In genomic region chrX:155334486-155335316, GRCh38 we compare ENCODE assay signal across 8 cellular contexts. TPM values are rescaled to one million over a fixed set of nuclear protein-coding genes. Genes with fewer than 3 reads are reported as not detected.
DNase-seq lines count a peak whose midpoint lies in the region; ATAC-seq and TF ChIP-seq lines count a peak whose summit lies in the region.

CLIC2 (minus strand) TSS chrX:155334614; CDS start chrX:155334427, 187 bp downstream.

- H3K4me3 ChIP-seq in adrenal gland, result peak within 1 kb of the TSS in 1 of 4 donors; percentile 44
- H3K4me3 ChIP-seq in left lung, result peak within 1 kb of the TSS; percentile 16 to 40
- no peak within 1 kb of the TSS for H3K4me3 ChIP-seq in BE2C (ENCODE audit: low read depth, low read length)

- H3K27me3 Mint-ChIP-seq in endothelial cell (ENCODE audit: unreplicated experiment), result no peaks in the 10 kb centered on the region

- H3K27ac Mint-ChIP-seq in endothelial cell (ENCODE audit: unreplicated experiment), result no peak within 1 kb of the TSS
- H3K27ac Mint-ChIP-seq in stimulated activated effector memory CD8-positive, alpha-beta T cell treated with anti-CD3 and anti-CD28 coated beads, Interleukin-12 subunit alpha, Interleukin-12 subunit beta, amount 100 ng/mL, for 72 hours, result no peak within 1 kb of the TSS

- no peaks in the 10 kb centered on the region for H3K36me3 Mint-ChIP-seq in endothelial cell (ENCODE audit: low read depth, unreplicated experiment)
- H3K36me3 Mint-ChIP-seq in stimulated activated effector memory CD8-positive, alpha-beta T cell treated with anti-CD3 and anti-CD28 coated beads, Interleukin-12 subunit alpha, Interleukin-12 subunit beta, amount 100 ng/mL, for 72 hours, result no peaks in the 10 kb centered on the region

- no peaks in the 10 kb centered on the region for H3K4me1 ChIP-seq in adrenal gland (replicated peaks in 1 of 2)
- H3K4me1 ChIP-seq in left lung, result peaks cover 0 to 6% of the 10 kb centered on the region in 2 donors
- no peaks in the 10 kb centered on the region for H3K4me1 ChIP-seq in BE2C

- H3K9me3 Mint-ChIP-seq in endothelial cell (ENCODE audit: unreplicated experiment), result no peaks in the 10 kb centered on the region
- H3K9me3 Mint-ChIP-seq in stimulated activated effector memory CD8-positive, alpha-beta T cell treated with anti-CD3 and anti-CD28 coated beads, Interleukin-12 subunit alpha, Interleukin-12 subunit beta, amount 100 ng/mL, for 72 hours, result no peaks in the 10 kb centered on the region

- no peak for TF ChIP-seq POLR2A in adrenal gland (IDR thresholded peaks at IDR 0.05)

- H3K36me3 ChIP-seq in adrenal gland (replicated peaks in 1 of 2) (no peaks in the 10 kb centered on the region), left lung (no peaks in the 10 kb centered on the region), BE2C (no peaks in the 10 kb centered on the region)

- DNase-seq in adrenal gland, result peak in 5 of 7 donors; percentile 9 to 69 (median 30)
- DNase-seq in left lung, result peak in 1 of 2 donors; percentile 63
- no peak for DNase-seq in BE2C
- no peak for DNase-seq in endothelial cell (ENCODE audit: low spot score)
- no peak for DNase-seq in stimulated activated effector memory CD8-positive, alpha-beta T cell treated with anti-CD3 and anti-CD28 coated beads, Interleukin-12 subunit alpha, Interleukin-12 subunit beta, amount 100 ng/mL, for 72 hours (ENCODE audit: low spot score in 2 of 2)

- H3K9me3 ChIP-seq in adrenal gland (replicated peaks in 1 of 3), result no peaks in the 10 kb centered on the region
- no peaks in the 10 kb centered on the region for H3K9me3 ChIP-seq in left lung
- no peaks in the 10 kb centered on the region for H3K9me3 ChIP-seq in BE2C

- intact Hi-C loops in adrenal gland (cut with DNase I) (no loop called here), left lung (cut with DNase I) (no loop called here)

- ATAC-seq in GM18498 (IDR thresholded peaks at IDR 0.05; ENCODE audit: unreplicated experiment) (peak; percentile 65), HG03354 (IDR thresholded peaks at IDR 0.05; ENCODE audit: poor library complexity, severe bottlenecking, unreplicated experiment) (peak; percentile 74), left lung (peak; percentile 94), GM19328 (IDR thresholded peaks at IDR 0.05; ENCODE audit: unreplicated experiment) (no peak)
- ATAC-seq in stimulated activated effector memory CD8-positive, alpha-beta T cell treated with anti-CD3 and anti-CD28 coated beads, Interleukin-12 subunit alpha, Interleukin-12 subunit beta, amount 100 ng/mL, for 72 hours, result no peak

- H3K4me1 Mint-ChIP-seq in endothelial cell (ENCODE audit: unreplicated experiment), result peaks cover 7% of the 10 kb centered on the region
- H3K4me1 Mint-ChIP-seq in stimulated activated effector memory CD8-positive, alpha-beta T cell treated with anti-CD3 and anti-CD28 coated beads, Interleukin-12 subunit alpha, Interleukin-12 subunit beta, amount 100 ng/mL, for 72 hours, result no peaks in the 10 kb centered on the region

- H3K27ac ChIP-seq in adrenal gland, result peak within 1 kb of the TSS in 2 of 5 donors; percentile 22 to 34
- H3K27ac ChIP-seq in left lung, result peak within 1 kb of the TSS; percentile 65 to 73

- H3K27me3 ChIP-seq in adrenal gland, result no peaks in the 10 kb centered on the region
- H3K27me3 ChIP-seq in left lung, result no peaks in the 10 kb centered on the region
- no peaks in the 10 kb centered on the region for H3K27me3 ChIP-seq in BE2C

- H3K4me3 Mint-ChIP-seq in endothelial cell (ENCODE audit: unreplicated experiment), result no peak within 1 kb of the TSS
- H3K4me3 Mint-ChIP-seq in stimulated activated effector memory CD8-positive, alpha-beta T cell treated with anti-CD3 and anti-CD28 coated beads, Interleukin-12 subunit alpha, Interleukin-12 subunit beta, amount 100 ng/mL, for 72 hours, result no peak within 1 kb of the TSS

- 24 to 50% (median 28%) methylated on average over 3 to 5 of the region's 5 CpGs for WGBS in adrenal gland, 4 donors

- TF ChIP-seq CTCF in adrenal gland (IDR thresholded peaks at IDR 0.05), result no peak
- no peak for TF ChIP-seq CTCF in left lung (IDR thresholded peaks at IDR 0.05)
- no peak for TF ChIP-seq CTCF in BE2C (IDR thresholded peaks at IDR 0.05; ENCODE audit: low read depth, low read length)
- no peak for TF ChIP-seq CTCF in endothelial cell (IDR thresholded peaks at IDR 0.05; ENCODE audit: unreplicated experiment)

RNA-seq across cellular contexts. Expression of gene CLIC2, which starts in this region (rescaled TPM):
- total RNA-seq in adrenal gland (10 to 100 TPM in 6 of 8 donors, 1 to 10 TPM in 2; 4.8 to 19.7 (median 12.3) TPM), left lung (10 to 100 TPM; 45.1 to 66.4 TPM), endothelial cell (ENCODE audit: unreplicated experiment) (not detected)
- polyA plus RNA-seq in adrenal gland, result 1 to 10 TPM; 6.4 to 9.2 (median 8.2) TPM
- polyA plus RNA-seq in BE2C (2012; ENCODE audit: insufficient read depth, insufficient read length, low read depth), result not detected

Comparison
In these comparisons a context has a peak if more than half of its experiments do, and no peak if none do; other contexts are left out.
1. ATAC-seq: peak in GM18498 (single experiment), HG03354 (single experiment) and left lung (single experiment); none in GM19328 (single experiment) and stimulated activated effector memory CD8-positive, alpha-beta T cell treated with anti-CD3 and anti-CD28 coated beads, Interleukin-12 subunit alpha, Interleukin-12 subunit beta, amount 100 ng/mL, for 72 hours (single experiment).
2. DNase-seq: peak in adrenal gland (5 of 7); none in BE2C (single experiment), endothelial cell (single experiment) and stimulated activated effector memory CD8-positive, alpha-beta T cell treated with anti-CD3 and anti-CD28 coated beads, Interleukin-12 subunit alpha, Interleukin-12 subunit beta, amount 100 ng/mL, for 72 hours (0 of 2).